8 cellular contexts compared by ENCODE assay signal in the genomic region with DNA sequence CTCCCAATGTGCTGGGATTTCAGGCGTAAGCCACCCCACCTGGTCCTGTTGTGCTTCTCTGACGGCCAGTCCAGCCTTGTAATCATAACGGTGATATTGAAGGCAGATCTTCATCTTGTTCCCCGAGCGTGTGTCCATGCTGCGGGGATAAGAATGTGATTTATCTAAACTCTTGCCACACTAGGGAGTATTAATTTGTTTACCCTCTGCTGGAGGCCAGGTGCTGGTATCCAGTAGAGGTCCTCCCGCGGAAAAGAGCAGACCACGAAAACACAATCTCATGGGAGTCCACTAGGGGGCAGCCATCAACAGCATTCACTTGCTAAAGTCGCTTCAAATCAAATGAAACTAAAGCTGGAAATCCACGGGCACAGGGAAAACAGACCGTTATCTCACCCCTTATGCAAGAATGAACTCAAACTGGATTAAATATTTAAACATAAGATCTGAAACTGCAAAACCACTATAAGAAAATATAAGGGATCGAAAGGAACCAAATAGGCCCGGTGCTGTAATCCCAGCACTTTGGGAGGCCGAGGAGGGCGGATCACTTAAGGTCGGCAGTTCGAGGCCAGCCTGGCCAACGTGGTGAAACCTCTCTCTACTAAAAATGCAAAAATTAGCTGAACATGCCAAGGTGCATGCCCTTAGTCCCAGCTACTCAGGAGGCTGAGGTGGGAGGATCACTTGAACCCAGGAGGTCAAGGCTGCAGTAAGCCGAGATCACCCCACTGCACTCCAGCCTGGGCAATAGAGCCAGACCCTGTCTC. TPM values are rescaled to one million over a fixed set of nuclear protein-coding genes. Genes with fewer than 3 reads are reported as not detected.
DNase-seq lines count a peak whose midpoint lies in the region; ATAC-seq and TF ChIP-seq lines count a peak whose summit lies in the region.

No MANE protein-coding gene starts in this region.

- H3K27ac ChIP-seq in MM.1S (ENCODE audit: low read length) (no peak overlapping the region), SJSA1 (no peak overlapping the region)

- H4K20me1 ChIP-seq in MM.1S (ENCODE audit: insufficient read depth, low read length), result no peaks in the 10 kb centered on the region

- H3K9me2 ChIP-seq in MM.1S (replicated peaks; ENCODE audit: insufficient read depth, low read length), result no peaks in the 10 kb centered on the region

- no peak for ATAC-seq in HG03439 (IDR thresholded peaks at IDR 0.05; ENCODE audit: unreplicated experiment)

- no peaks in the 10 kb centered on the region for H3F3A ChIP-seq in MM.1S (ENCODE audit: insufficient read depth, low read length)

- H3K27me3 ChIP-seq in MM.1S (replicated peaks; ENCODE audit: insufficient read depth, low read length) (no peaks in the 10 kb centered on the region), SJSA1 (replicated peaks) (no peaks in the 10 kb centered on the region)

- H3K36me3 ChIP-seq in MM.1S (replicated peaks; ENCODE audit: insufficient read depth, low read length), result no peaks in the 10 kb centered on the region
- no peaks in the 10 kb centered on the region for H3K36me3 ChIP-seq in SJSA1

- H3K79me2 ChIP-seq in MM.1S (ENCODE audit: low read length), result no peaks in the 10 kb centered on the region

- TF ChIP-seq CTCF in MM.1S (IDR thresholded peaks at IDR 0.05; ENCODE audit: low read length) (peak; percentile 89), fibroblast of villous mesenchyme (IDR thresholded peaks at IDR 0.05; ENCODE audit: insufficient read depth, low read depth, low read length) (peak; percentile 93)

- no peak overlapping the region for H3K9ac ChIP-seq in MM.1S (ENCODE audit: low read length)

- H3K4me2 ChIP-seq in MM.1S (ENCODE audit: low read depth, low read length), result peak overlapping the region; percentile 37; the same call in 1 of the 2 replicates

- H3K9me3 ChIP-seq in MM.1S (replicated peaks; ENCODE audit: insufficient read depth, low read length) (no peaks in the 10 kb centered on the region), SJSA1 (replicated peaks) (no peaks in the 10 kb centered on the region)

- DNase-seq in DMS79 (lab: John Stamatoyannopoulos, UW), result peak; percentile 37
- peak; percentile 82 for DNase-seq in MM.1S
- DNase-seq in SJSA1 (ENCODE audit: low read depth in 1 of 2, low spot score in 2 of 2), result peak; percentile 78 to 83
- peak; percentile 52 for DNase-seq in activated effector memory CD4-positive, alpha-beta T cell treated with Interleukin-2 at 50 U/mL for 16 hours
- DNase-seq in fibroblast of villous mesenchyme (ENCODE audit: low read depth), result peak; percentile 92
- DNase-seq in non-pigmented ciliary epithelial cell (ENCODE audit: low read depth), result peak; percentile 59
- DNase-seq in stromal cell of bone marrow (ENCODE audit: low read depth), result peak; percentile 74

- H3K4me3 ChIP-seq in MM.1S (ENCODE audit: low read length), result peak overlapping the region; percentile 30
- peak overlapping the region; percentile 13 for H3K4me3 ChIP-seq in SJSA1
- H3K4me3 ChIP-seq in fibroblast of villous mesenchyme (ENCODE audit: low read depth, low read length), result peak overlapping the region; percentile 45

- H3K4me1 ChIP-seq in MM.1S (ENCODE audit: low read length) (no peaks in the 10 kb centered on the region), SJSA1 (replicated peaks) (no peaks in the 10 kb centered on the region)

- H2AFZ ChIP-seq in MM.1S (ENCODE audit: low read length), result peak overlapping the region; percentile 44

RNA-seq across cellular contexts. Expression of a gene that starts 22.3 kb away (rescaled TPM):
- 23.6 and 34.9 TPM in 2 replicates for total RNA-seq in SJSA1 (2014; rRNA removed; shearing (Covaris generic))
- total RNA-seq in fibroblast of villous mesenchyme, result 21.3 and 31.1 TPM in 2 replicates

Comparison
In these comparisons a context has a peak if more than half of its experiments do, and no peak if none do; other contexts are left out.
1. DNase-seq: peak in every context shown above with its lines; median percentile 92 in fibroblast of villous mesenchyme; 82 in MM.1S; 80 in SJSA1; 74 in stromal cell of bone marrow; 59 in non-pigmented ciliary epithelial cell; 52 in activated effector memory CD4-positive, alpha-beta T cell treated with Interleukin-2 at 50 U/mL for 16 hours; 37 in DMS79.